1 cellular context compared by ENCODE assay signal in genomic region chr22:33474587-33474986, GRCh38.
TF ChIP-seq lines count a peak whose summit lies in the region.

No MANE protein-coding gene starts in this region.

TF ChIP-seq in H1, 55 proteins besides CTCF, POLR2A, EP300 and RAD21 (continued from another document):
- TF ChIP-seq, protein P1, sequence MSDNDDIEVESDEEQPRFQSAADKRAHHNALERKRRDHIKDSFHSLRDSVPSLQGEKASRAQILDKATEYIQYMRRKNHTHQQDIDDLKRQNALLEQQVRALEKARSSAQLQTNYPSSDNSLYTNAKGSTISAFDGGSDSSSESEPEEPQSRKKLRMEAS (IDR thresholded peaks at IDR 0.05): no peak
- TF ChIP-seq TCF12 (IDR thresholded peaks at IDR 0.05; ENCODE audit: low read depth, low read length) (no peak), MAFK (IDR thresholded peaks at IDR 0.05; ENCODE audit: low read depth, low read length) (no peak), CBX8 (IDR thresholded peaks at IDR 0.05; ENCODE audit: borderline replicate concordance, low read depth, low read length) (no peak), TAF1 (IDR thresholded peaks at IDR 0.05; ENCODE audit: low read depth, low read length) (no peak), CTBP2 (IDR thresholded peaks at IDR 0.05; ENCODE audit: borderline replicate concordance, insufficient read depth, insufficient read length, low read length) (no peak), YY1 (IDR thresholded peaks at IDR 0.05; ENCODE audit: low read depth, low read length) (no peak), CEBPB (IDR thresholded peaks at IDR 0.05; ENCODE audit: low read depth, low read length) (no peak), SIX5 (IDR thresholded peaks at IDR 0.05; ENCODE audit: low read depth, low read length) (no peak), ATF3 (IDR thresholded peaks at IDR 0.05; ENCODE audit: insufficient read depth, low read depth, low read length) (no peak), BRCA1 (IDR thresholded peaks at IDR 0.05; ENCODE audit: low read depth, low read length) (no peak), SP2 (IDR thresholded peaks at IDR 0.05; ENCODE audit: low read length) (no peak)
